8 cellular contexts compared by ENCODE assay signal in genomic region chr5:133053463-133053862, GRCh38. TPM values are rescaled to one million over a fixed set of nuclear protein-coding genes. Genes with fewer than 3 reads are reported as not detected.
DNase-seq lines count a peak whose midpoint lies in the region; ATAC-seq and TF ChIP-seq lines count a peak whose summit lies in the region.

No MANE protein-coding gene starts in this region.

- H3K27me3 ChIP-seq in CD4-positive, alpha-beta T cell (ENCODE audit: control insufficient read depth, insufficient read depth, low read length), result no peaks in the 10 kb centered on the region
- H3K27me3 ChIP-seq in ectodermal cell (ENCODE audit: control insufficient read depth, insufficient read depth, low read length, poor library complexity, severe bottlenecking) (no peaks in the 10 kb centered on the region), neuronal stem cell (ENCODE audit: control insufficient read depth in 3 of 3, insufficient read depth in 3 of 3, low read depth in 1 of 3, low read length in 3 of 3) (no peaks in the 10 kb centered on the region)

- no peak overlapping the region for H4K91ac ChIP-seq in neuronal stem cell (ENCODE audit: low read depth, low read length, poor library complexity)

- no peak overlapping the region for H2AK5ac ChIP-seq in neuronal stem cell (ENCODE audit: low read depth, low read length)

- no peak overlapping the region for H2BK15ac ChIP-seq in neuronal stem cell (ENCODE audit: low read length)

- H3K23ac ChIP-seq in neuronal stem cell (ENCODE audit: low read depth, low read length, poor library complexity), result no peak overlapping the region

- peaks cover 38% of the 10 kb centered on the region for H3K36me3 Mint-ChIP-seq in CD4-positive, alpha-beta T cell (ENCODE audit: low read depth)

- H2AFZ ChIP-seq in neuronal stem cell (ENCODE audit: low read length), result no peak overlapping the region

- DNase-seq in CD4-positive, alpha-beta T cell, result no peak
- no peak for DNase-seq in NB4 (ENCODE audit: low read depth)
- no peak for DNase-seq in neuronal stem cell (ENCODE audit: low spot score)
- DNase-seq in NOMO-1 treated with dmso at 0.1 percent for 144 hours (lab: John Stamatoyannopoulos, UW; ENCODE audit: unreplicated experiment), result no peak
- no peak for DNase-seq in erythroblast (lab: John Stamatoyannopoulos, UW)
- no peak for DNase-seq in GM10266 (ENCODE audit: extremely low spot score)

- H3K4me3 Mint-ChIP-seq in CD4-positive, alpha-beta T cell, result peak overlapping the region; percentile 100

- peak overlapping the region; percentile 26 for H3K4me2 ChIP-seq in neuronal stem cell (ENCODE audit: insufficient read depth, low read length, poor library complexity, severe bottlenecking)

- CTCF ChIA-PET in CD4-positive, alpha-beta T cell (lab: Charles Lee), result no interaction called here

- no peak overlapping the region for H2BK12ac ChIP-seq in neuronal stem cell (ENCODE audit: low read length)

- peaks cover 11% of the 10 kb centered on the region for H3K79me1 ChIP-seq in neuronal stem cell (ENCODE audit: low read depth, low read length)

- peaks cover 8% of the 10 kb centered on the region for H3K4me1 ChIP-seq in ectodermal cell (ENCODE audit: control insufficient read depth, insufficient read depth, low read length)
- H3K4me1 ChIP-seq in neuronal stem cell (ENCODE audit: control insufficient read depth in 2 of 2, insufficient read depth in 1 of 2, low read depth in 1 of 2, low read length in 2 of 2), result peaks cover 0 to 8% of the 10 kb centered on the region in 2 donors

- no peak overlapping the region for H3K18ac ChIP-seq in neuronal stem cell (ENCODE audit: low read length)

- no peak overlapping the region for H3K4ac ChIP-seq in neuronal stem cell (ENCODE audit: low read length)

- no peak for TF ChIP-seq POLR2A in NB4 (IDR thresholded peaks at IDR 0.05; ENCODE audit: extremely low read depth, insufficient read length)
- no peak for TF ChIP-seq POLR2A in erythroblast (IDR thresholded peaks at IDR 0.05; ENCODE audit: low read length)

- H2BK5ac ChIP-seq in neuronal stem cell (ENCODE audit: low read length), result no peak overlapping the region

- H3K9me3 ChIP-seq in CD4-positive, alpha-beta T cell (ENCODE audit: control insufficient read depth, low read length), result no peaks in the 10 kb centered on the region
- H3K9me3 ChIP-seq in ectodermal cell (ENCODE audit: control insufficient read depth, low read length) (no peaks in the 10 kb centered on the region), neuronal stem cell (replicated peaks in 1 of 2; ENCODE audit: control insufficient read depth in 2 of 2, insufficient read depth in 1 of 2, low read depth in 1 of 2, low read length in 2 of 2) (no peaks in the 10 kb centered on the region)

- H2BK120ac ChIP-seq in neuronal stem cell (ENCODE audit: low read depth, low read length), result no peak overlapping the region

- no peak for ATAC-seq in CD4-positive, alpha-beta T cell (ENCODE audit: poor library complexity)
- ATAC-seq in HG02642 (IDR thresholded peaks at IDR 0.05; ENCODE audit: poor library complexity, unreplicated experiment), result no peak

- H3K27ac ChIP-seq in CD4-positive, alpha-beta T cell (ENCODE audit: low read depth, low read length), result no peak overlapping the region
- H3K27ac ChIP-seq in ectodermal cell (ENCODE audit: insufficient read depth, low read depth, low read length, poor library complexity, severe bottlenecking) (no peak overlapping the region), neuronal stem cell (replicated peaks; ENCODE audit: low read length) (no peak overlapping the region)

- H3K4me1 Mint-ChIP-seq in CD4-positive, alpha-beta T cell (ENCODE audit: low read depth), result peaks cover 77% of the 10 kb centered on the region

- H3K4me3 ChIP-seq in NB4 (ENCODE audit: low read depth, low read length) (peak overlapping the region; percentile 98), ectodermal cell (ENCODE audit: insufficient read depth, low read depth, low read length) (peak overlapping the region; percentile 99), neuronal stem cell (ENCODE audit: low read length in 2 of 2) (peak overlapping the region in 1 of 2 donors; percentile 96)

- no peaks in the 10 kb centered on the region for H3K9me3 Mint-ChIP-seq in CD4-positive, alpha-beta T cell

- intact Hi-C loops in CD4-positive, alpha-beta T cell (cut with DNase I, micrococcal nuclease), result loop anchor here in 1 of 2 experiments (2.0 to 10.0 kb wide), 7 partner anchors 89 to 1591 kb away; partner anchors contain the start of genes C5orf15, IRF1, KIF3A and PPP2CA

- no peak overlapping the region for H3K9ac ChIP-seq in neuronal stem cell (ENCODE audit: low read depth, low read length, poor library complexity)

- POLR2A ChIA-PET in CD4-positive, alpha-beta T cell (lab: Charles Lee), result no interaction called here

- H3K36me3 ChIP-seq in ectodermal cell (ENCODE audit: control insufficient read depth, insufficient read depth, low read length), result no peaks in the 10 kb centered on the region
- peaks cover 0 to 22% of the 10 kb centered on the region in 2 donors for H3K36me3 ChIP-seq in neuronal stem cell (replicated peaks in 1 of 2; ENCODE audit: control insufficient read depth in 2 of 2, insufficient read depth in 2 of 2, low read length in 2 of 2)

- WGBS in ectodermal cell, 2 experiments, result 92 to 93% methylated on average over 17 of the region's 17 CpGs
- no CpG with 5 or more reads among the region's 17 CpGs for WGBS in neuronal stem cell (ENCODE audit: extremely low coverage in 2 of 2, insufficient read length in 2 of 2, insufficient replicate concordance in 1 of 2), 2 donors

- no peak for TF ChIP-seq CTCF in CD4-positive, alpha-beta T cell (IDR thresholded peaks at IDR 0.05)
- no peak for TF ChIP-seq CTCF in NB4 (IDR thresholded peaks at IDR 0.05; ENCODE audit: low read depth, low read length)
- no peak for TF ChIP-seq CTCF in GM10266 (IDR thresholded peaks at IDR 0.05; ENCODE audit: control insufficient read depth, insufficient read depth, low read depth, missing control alignments)

- no peaks in the 10 kb centered on the region for H3K27me3 Mint-ChIP-seq in CD4-positive, alpha-beta T cell

- H3K14ac ChIP-seq in neuronal stem cell (ENCODE audit: low read length), result no peak overlapping the region

- H3K27ac Mint-ChIP-seq in CD4-positive, alpha-beta T cell, result peak overlapping the region; percentile 100

- no peak overlapping the region for H4K8ac ChIP-seq in neuronal stem cell (ENCODE audit: low read depth, low read length)

RNA-seq across cellular contexts. Expression of gene HSPA4, which starts 1.6 kb away (rescaled TPM):
- 10 to 100 TPM; 42.2 to 44.7 TPM for total RNA-seq in CD4-positive, alpha-beta T cell
- polyA plus RNA-seq in ectodermal cell (2013, experiment 1 of 4), result 173 TPM
- 184 TPM for polyA plus RNA-seq in ectodermal cell (2013, experiment 2 of 4)
- polyA plus RNA-seq in ectodermal cell (2013, experiment 3 of 4), result 134 TPM
- polyA plus RNA-seq in ectodermal cell (2013, experiment 4 of 4), result 147 TPM
- polyA plus RNA-seq in neuronal stem cell (2013, experiment 1 of 2), result 102 TPM
- 103 TPM for polyA plus RNA-seq in neuronal stem cell (2013, experiment 2 of 2)

RNA-seq across cellular contexts. Expression of gene ZCCHC10, which starts 27.1 kb away (rescaled TPM):
- 10 to 100 TPM; 17.7 to 20.1 TPM for total RNA-seq in CD4-positive, alpha-beta T cell
- 40.8 TPM for polyA plus RNA-seq in ectodermal cell (2013, experiment 1 of 4)
- 39.1 TPM for polyA plus RNA-seq in ectodermal cell (2013, experiment 2 of 4)
- 24.2 TPM for polyA plus RNA-seq in ectodermal cell (2013, experiment 3 of 4)
- 28.8 TPM for polyA plus RNA-seq in ectodermal cell (2013, experiment 4 of 4)
- 47.8 TPM for polyA plus RNA-seq in neuronal stem cell (2013, experiment 1 of 2)
- polyA plus RNA-seq in neuronal stem cell (2013, experiment 2 of 2), result 50.9 TPM
